7 cellular contexts compared by ENCODE assay signal in the genomic region with DNA sequence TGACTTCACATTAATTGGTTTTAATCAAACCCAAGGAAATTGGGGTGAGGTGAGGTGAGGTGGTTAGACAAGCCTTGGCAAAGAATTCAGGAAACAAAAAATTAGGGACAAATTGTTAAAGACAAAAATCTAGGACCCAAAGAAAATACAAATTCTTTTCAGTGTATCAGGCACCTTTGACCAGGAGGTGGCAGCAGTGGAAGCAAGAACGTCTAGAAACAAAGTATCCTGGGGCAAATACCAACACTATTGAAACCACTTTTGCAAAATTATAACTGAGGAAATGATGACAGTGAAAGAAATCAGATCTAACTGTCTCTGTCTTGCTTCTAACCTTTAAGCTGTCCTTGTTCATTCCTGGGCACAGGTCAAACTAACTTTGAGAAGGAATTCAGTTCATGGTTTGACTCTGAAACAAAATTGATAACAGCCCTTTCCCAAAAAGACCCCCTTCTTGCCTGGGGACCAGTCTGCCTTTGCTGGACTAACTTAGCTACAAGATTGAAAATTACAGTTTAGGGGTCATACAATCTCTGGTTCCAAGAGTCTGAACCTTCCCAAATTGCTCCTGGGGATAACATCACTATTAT. TPM values are rescaled to one million over a fixed set of nuclear protein-coding genes. Genes with fewer than 3 reads are reported as not detected.
DNase-seq lines count a peak whose midpoint lies in the region; ATAC-seq, FAIRE-seq and TF ChIP-seq lines count a peak whose summit lies in the region.

No MANE protein-coding gene starts in this region.

- no peak overlapping the region; the same call in 1 of the 2 replicates for H2AFZ ChIP-seq in GM12878 (ENCODE audit: control insufficient read depth, low read depth, low read length)

- no peaks in the 10 kb centered on the region for H4K20me1 ChIP-seq in GM12878 (ENCODE audit: control insufficient read depth, insufficient read depth)

- peak; percentile 67 for TF ChIP-seq RAD21 in GM12878 (IDR thresholded peaks at IDR 0.05; ENCODE audit: insufficient read depth, low read depth, low read length)

- no peaks in the 10 kb centered on the region for H3K9me3 ChIP-seq in GM12878 (replicated peaks; ENCODE audit: control insufficient read depth, insufficient read depth, low read length)
- no peaks in the 10 kb centered on the region for H3K9me3 ChIP-seq in kidney (ENCODE audit: control insufficient read depth in 1 of 2, low read length in 2 of 2)

- POLR2A ChIA-PET in GM12878 (lab: Charles Lee): no interaction called here

- no peak for TF ChIP-seq EP300 in GM12878 (IDR thresholded peaks at IDR 0.05; ENCODE audit: borderline replicate concordance in 1 of 2, control insufficient read depth in 1 of 2, low read depth in 2 of 2, low read length in 2 of 2)

- H3K4me3 ChIP-seq in GM12878: no peak overlapping the region
- no peak overlapping the region for H3K4me3 ChIP-seq in kidney (ENCODE audit: low read length in 2 of 2)

- no peaks in the 10 kb centered on the region for H3K27me3 ChIP-seq in GM12878 (replicated peaks in 1 of 2; ENCODE audit: control insufficient read depth in 2 of 2, insufficient read depth in 2 of 2, low read length in 1 of 2)

- H3K27ac ChIP-seq in GM12878 (ENCODE audit: control insufficient read depth, insufficient read depth) (no peak overlapping the region), kidney (ENCODE audit: low read depth in 2 of 2, low read length in 2 of 2) (no peak overlapping the region)

- no peak for TF ChIP-seq POLR2A in GM12878 (IDR thresholded peaks at IDR 0.05; ENCODE audit: low read depth, low read length)

- no peak overlapping the region for H3K4me2 ChIP-seq in GM12878 (ENCODE audit: control insufficient read depth, insufficient read depth)

- FAIRE-seq in G401.6 (lab: Jason Lieb, UNC) (peak; percentile 93), GM12878 (lab: Jason Lieb, UNC) (peak; percentile 27), kidney (lab: Jason Lieb, UNC) (peak; percentile 62)

- SMC1A ChIA-PET in GM12878 (lab: Charles Lee; ENCODE audit: uncharacterized antibody, unreplicated experiment): interaction anchor here (0.7 to 5.6 kb wide), 13 partner anchors 9 to 194 kb away, joined by 3 to 78 read pairs (median 3); no protein-coding TSS in a partner anchor

- RAD21 ChIA-PET in GM12878 (lab: Charles Lee; ENCODE audit: unreplicated experiment): interaction anchor here (1.0 to 2.9 kb wide), 2 partner anchors 112 to 194 kb away, joined by 5 to 23 read pairs; no protein-coding TSS in a partner anchor

- BruUV-seq in GM12878 (replicated peaks; lab: Mats Ljungman, UMichigan): no TSS peak

- ATAC-seq in HG02884 (IDR thresholded peaks at IDR 0.05; ENCODE audit: unreplicated experiment): peak; percentile 59
- ATAC-seq in GM12878: peak; percentile 75

- no peaks in the 10 kb centered on the region for H3K79me2 ChIP-seq in GM12878 (ENCODE audit: control insufficient read depth, insufficient read depth, low read length)

- TF ChIP-seq CTCF in GM12878 (IDR thresholded peaks at IDR 0.05 in 2 of 3, conservative IDR thresholded peaks at IDR 0.05 in 1 of 3; ENCODE audit: control insufficient read depth in 2 of 3, extremely low read depth in 1 of 3, insufficient read depth in 1 of 3, low read depth in 3 of 3, low read length in 3 of 3) (peak; percentile 60 to 71 (median 69)), kidney (IDR thresholded peaks at IDR 0.05; ENCODE audit: borderline replicate concordance, extremely low read depth, insufficient read depth) (peak; percentile 75)

- CTCF ChIA-PET in GM12878 (lab: Yijun Ruan, JAX): interaction anchor here (0.7 to 21.8 kb wide), 10 partner anchors 10 to 115 kb away, joined by 3 to 536 read pairs (median 5); a partner anchor contains a TSS

- in situ Hi-C loops in GM12878 (cut with MboI): loop anchor here (5.0 to 10.0 kb wide), 2 partner anchors 106 to 318 kb away; no protein-coding TSS in a partner anchor

- WGBS in GM12878 (ENCODE audit: insufficient coverage, insufficient replicate concordance, low lambda C conversion rate, missing lambda C conversion rate): 0% methylated on average over 1 of the region's 1 CpG

- H3K36me3 ChIP-seq in GM12878 (ENCODE audit: control insufficient read depth in 2 of 2, insufficient read depth in 2 of 2, low read length in 1 of 2): no peaks in the 10 kb centered on the region
- H3K36me3 ChIP-seq in kidney (ENCODE audit: control insufficient read depth in 1 of 2, insufficient read depth in 2 of 2, low read length in 2 of 2): no peaks in the 10 kb centered on the region

- H3K9ac ChIP-seq in GM12878 (ENCODE audit: control insufficient read depth, insufficient read depth, low read length): no peak overlapping the region
- no peak overlapping the region for H3K9ac ChIP-seq in kidney (ENCODE audit: low read length in 2 of 2)

- intact Hi-C loops in GM12878 (cut with micrococcal nuclease; ENCODE audit: unreplicated experiment): loop anchor here (1.0 to 5.0 kb wide), 2 partner anchors 113 to 191 kb away; no protein-coding TSS in a partner anchor
- intact Hi-C loops in kidney (cut with DNase I): no loop called here

- H3K4me1 ChIP-seq in GM12878 (ENCODE audit: control insufficient read depth, insufficient read depth, low read length) (no peaks in the 10 kb centered on the region), kidney (ENCODE audit: control insufficient read depth in 1 of 2, insufficient read depth in 1 of 2, low read depth in 1 of 2, low read length in 2 of 2) (no peaks in the 10 kb centered on the region)

- DNase-seq in RKO (ENCODE audit: low spot score) (peak; percentile 59), GM12878 (ENCODE audit: low read depth, low spot score) (no peak), kidney (no peak), UCSD-AML1 (lab: John Stamatoyannopoulos, UW; ENCODE audit: unreplicated experiment) (no peak)
- DNase-seq in stimulated activated CD8-positive, alpha-beta memory T cell treated with anti-CD3 and anti-CD28 coated beads, Interleukin-4, amount 100 ng/mL, for 24 hours (ENCODE audit: low read depth): peak; percentile 44

TF ChIP-seq in GM12878, 131 proteins besides CTCF, POLR2A, EP300 and RAD21:
- no peak for TF ChIP-seq MTA3 (IDR thresholded peaks at IDR 0.05; ENCODE audit: borderline replicate concordance, low read length)
- TF ChIP-seq SMC3 (IDR thresholded peaks at IDR 0.05; ENCODE audit: borderline replicate concordance, low read length): peak; percentile 72
- TF ChIP-seq TCF3 (IDR thresholded peaks at IDR 0.05; ENCODE audit: borderline replicate concordance, insufficient read depth, low read depth, low read length): no peak

RNA-seq across cellular contexts. Expression of a gene that starts 11.1 kb away (rescaled TPM):
- 21.7 and 25.8 TPM in 2 replicates for total RNA-seq in GM12878 (2013; cell fraction: nucleolus; rRNA removed)
- total RNA-seq in GM12878 (2014; rRNA removed) (8.5 TPM in 2 replicates), GM12878 (2014; rRNA removed; fragmentation: Illumina TruSeq; extraction: Trizol) (12.0 and 13.1 TPM in 2 replicates), GM12878 (2021) (8.4 and 9.1 TPM in 2 replicates), kidney (9.4 TPM)
- polyA plus RNA-seq in GM12878 (2011; ENCODE audit: low read depth): 2.3 TPM
- polyA plus RNA-seq in GM12878 (2011; rRNA removed) (11.0 and 18.1 TPM in 2 replicates), GM12878 (2014; fragmentation: Illumina TruSeq; extraction: Trizol) (12.0 and 12.1 TPM in 2 replicates), GM12878 (2014; fragmentation: Nextera tagmentation; extraction: Ambion mirVana) (1 to 10 TPM; 4.6 to 4.7 TPM), GM12878 (2014; rRNA removed) (6.5 and 6.7 TPM in 2 replicates), GM12878 (2016; fragmentation: Nextera tagmentation; extraction: Ambion mirVana) (10 to 100 TPM; 10.6 to 11.6 TPM), kidney (ENCODE audit: insufficient read depth, low read depth, low replicate concordance) (3.8 TPM)
- polyA plus RNA-seq in GM12878 (2011; cell fraction: cytosol; rRNA removed): 3.5 and 4.1 TPM in 2 replicates
- polyA plus RNA-seq in GM12878 (2011; cell fraction: nucleus; rRNA removed): 5.4 and 7.7 TPM in 2 replicates
- 3.6 and 4.6 TPM in 2 replicates for polyA plus RNA-seq in GM12878 (2012)
- 8.6 and 14.5 TPM in 2 replicates for polyA minus RNA-seq in GM12878 (2011; rRNA and poly(A)+ RNA removed)
- polyA minus RNA-seq in GM12878 (2011; cell fraction: cytosol; rRNA and poly(A)+ RNA removed): 3.5 and 5.5 TPM in 2 replicates
- 5.8 and 9.8 TPM in 2 replicates for polyA minus RNA-seq in GM12878 (2011; cell fraction: nucleus; rRNA and poly(A)+ RNA removed)

RNA-seq across cellular contexts. Expression of a gene that starts 14.4 kb away (rescaled TPM):
- total RNA-seq in GM12878 (2013; cell fraction: nucleolus; rRNA removed): not detected in 2 replicates
- total RNA-seq in GM12878 (2014; rRNA removed): not detected in 2 replicates
- not detected in 2 replicates for total RNA-seq in GM12878 (2014; rRNA removed; fragmentation: Illumina TruSeq; extraction: Trizol)
- total RNA-seq in GM12878 (2021): not detected in 2 replicates
- not detected for polyA plus RNA-seq in GM12878 (2011; ENCODE audit: low read depth)
- not detected in 2 replicates for polyA plus RNA-seq in GM12878 (2011; rRNA removed)
- polyA plus RNA-seq in GM12878 (2011; cell fraction: cytosol; rRNA removed): not detected in 2 replicates
- not detected in 2 replicates for polyA plus RNA-seq in GM12878 (2011; cell fraction: nucleus; rRNA removed)
- polyA plus RNA-seq in GM12878 (2012): not detected in 2 replicates
- polyA plus RNA-seq in GM12878 (2014; fragmentation: Illumina TruSeq; extraction: Trizol): not detected in 2 replicates
- not detected for polyA plus RNA-seq in GM12878 (2014; fragmentation: Nextera tagmentation; extraction: Ambion mirVana)
- polyA plus RNA-seq in GM12878 (2014; rRNA removed): 0.04 TPM in 1 of 2 replicates, not detected in the other
- not detected for polyA plus RNA-seq in GM12878 (2016; fragmentation: Nextera tagmentation; extraction: Ambion mirVana)
- polyA minus RNA-seq in GM12878 (2011; rRNA and poly(A)+ RNA removed): not detected in 2 replicates
- polyA minus RNA-seq in GM12878 (2011; cell fraction: cytosol; rRNA and poly(A)+ RNA removed): not detected in 2 replicates
- not detected in 2 replicates for polyA minus RNA-seq in GM12878 (2011; cell fraction: nucleus; rRNA and poly(A)+ RNA removed)
- total RNA-seq in kidney: 0.47 TPM
- polyA plus RNA-seq in kidney (ENCODE audit: insufficient read depth, low read depth, low replicate concordance): 2.6 TPM

Comparison
In these comparisons a context has a peak if more than half of its experiments do, and no peak if none do; other contexts are left out.
1. DNase-seq: peak in RKO (single experiment) and stimulated activated CD8-positive, alpha-beta memory T cell treated with anti-CD3 and anti-CD28 coated beads, Interleukin-4, amount 100 ng/mL, for 24 hours (single experiment); none in GM12878 (single experiment), kidney (single experiment) and UCSD-AML1 (single experiment).